In genomic region chr6:139580592-139581484, GRCh38 we compare ENCODE assay signal across 10 cellular contexts.
DNase-seq lines count a peak whose midpoint lies in the region; ATAC-seq and TF ChIP-seq lines count a peak whose summit lies in the region.
"Had no signal": no experiment of that assay in that cellular context is flagged by ENCODE, and none has a peak within 500 bp of the region (broad histone marks: within the 10 kb centered on the region; RNA-seq: fewer than 3 reads in every experiment).

No MANE protein-coding gene starts in this region.

- TF ChIP-seq EP300 in upper lobe of left lung (IDR thresholded peaks at IDR 0.05), result no peak

- ATAC-seq in GM19023 (IDR thresholded peaks at IDR 0.05; ENCODE audit: unreplicated experiment) (peak; percentile 93), GM21737 (IDR thresholded peaks at IDR 0.05; ENCODE audit: unreplicated experiment) (peak; percentile 78), HG03432 (IDR thresholded peaks at IDR 0.05; ENCODE audit: unreplicated experiment) (peak; percentile 94), upper lobe of left lung (ENCODE audit: low FRiP score in 2 of 2) (no peak)
- ATAC-seq: gastrocnemius medialis had no signal

- H3K4me3 ChIP-seq in parathyroid adenoma (ENCODE audit: low read depth, low read length) (no peak overlapping the region), upper lobe of left lung (no peak overlapping the region)
- H3K4me3 ChIP-seq: gastrocnemius medialis, vagina had no signal

- H3K9me3 Mint-ChIP-seq in endothelial cell (ENCODE audit: unreplicated experiment), result no peaks in the 10 kb centered on the region

- no peak overlapping the region for H3K9ac ChIP-seq in parathyroid adenoma

- H3K36me3 ChIP-seq in parathyroid adenoma (ENCODE audit: control insufficient read depth, insufficient read depth, low read length), result no peaks in the 10 kb centered on the region
- H3K36me3 ChIP-seq in upper lobe of left lung, result no peaks in the 10 kb centered on the region
- H3K36me3 ChIP-seq: gastrocnemius medialis, vagina had no signal

- H3K27ac ChIP-seq in parathyroid adenoma (no peak overlapping the region), upper lobe of left lung (no peak overlapping the region)
- H3K27ac ChIP-seq: gastrocnemius medialis, vagina had no signal

- TF ChIP-seq POLR2A in upper lobe of left lung (IDR thresholded peaks at IDR 0.05), result no peak

- no peaks in the 10 kb centered on the region for H3K9me3 ChIP-seq in parathyroid adenoma (ENCODE audit: control insufficient read depth, low read length)
- no peaks in the 10 kb centered on the region for H3K9me3 ChIP-seq in upper lobe of left lung
- H3K9me3 ChIP-seq: gastrocnemius medialis, vagina had no signal

- no peak overlapping the region for H3K4me2 ChIP-seq in parathyroid adenoma (ENCODE audit: low read length)

- TF ChIP-seq CTCF in parathyroid adenoma (IDR thresholded peaks at IDR 0.05), result no peak
- TF ChIP-seq CTCF in upper lobe of left lung (IDR thresholded peaks at IDR 0.05), result no peak
- TF ChIP-seq CTCF in endothelial cell (IDR thresholded peaks at IDR 0.05; ENCODE audit: unreplicated experiment), result no peak

- WGBS in upper lobe of left lung, 2 donors, result 76 to 83% methylated on average over 9 of the region's 9 CpGs

- H3K4me1 Mint-ChIP-seq in endothelial cell (ENCODE audit: unreplicated experiment), result peaks cover 6% of the 10 kb centered on the region

- peak overlapping the region; percentile 55 for H2AFZ ChIP-seq in parathyroid adenoma

- H3K27me3 ChIP-seq in parathyroid adenoma (ENCODE audit: control insufficient read depth, insufficient read depth, low read length), result no peaks in the 10 kb centered on the region
- H3K27me3 ChIP-seq in upper lobe of left lung, result no peaks in the 10 kb centered on the region
- H3K27me3 ChIP-seq: gastrocnemius medialis, vagina had no signal

- no peak overlapping the region for H3K4me3 Mint-ChIP-seq in endothelial cell (ENCODE audit: unreplicated experiment)

- no peaks in the 10 kb centered on the region for H3K36me3 Mint-ChIP-seq in endothelial cell (ENCODE audit: low read depth, unreplicated experiment)

- peaks cover 2% of the 10 kb centered on the region for H3K27me3 Mint-ChIP-seq in endothelial cell (ENCODE audit: unreplicated experiment)

- H3K4me1 ChIP-seq in parathyroid adenoma (peaks cover 36% of the 10 kb centered on the region), upper lobe of left lung (peaks cover 0 to 20% (median 10%) of the 10 kb centered on the region in 4 donors)

- no peaks in the 10 kb centered on the region for H3K79me2 ChIP-seq in parathyroid adenoma

- H3K27ac Mint-ChIP-seq in endothelial cell (ENCODE audit: unreplicated experiment), result no peak overlapping the region

- DNase-seq in kidney tubule cell (ENCODE audit: low spot score) (no peak), upper lobe of left lung (no peak), endothelial cell (ENCODE audit: low spot score) (no peak)
- DNase-seq: activated CD4-positive, CD25-positive, alpha-beta regulatory T cell; gastrocnemius medialis had no signal

Comparison
In these comparisons a context has a peak if more than half of its experiments do, and no peak if none do; other contexts are left out.
1. ATAC-seq: peak in GM19023 (single experiment), GM21737 (single experiment) and HG03432 (single experiment); none in upper lobe of left lung (0 of 2).